In the genomic region with DNA sequence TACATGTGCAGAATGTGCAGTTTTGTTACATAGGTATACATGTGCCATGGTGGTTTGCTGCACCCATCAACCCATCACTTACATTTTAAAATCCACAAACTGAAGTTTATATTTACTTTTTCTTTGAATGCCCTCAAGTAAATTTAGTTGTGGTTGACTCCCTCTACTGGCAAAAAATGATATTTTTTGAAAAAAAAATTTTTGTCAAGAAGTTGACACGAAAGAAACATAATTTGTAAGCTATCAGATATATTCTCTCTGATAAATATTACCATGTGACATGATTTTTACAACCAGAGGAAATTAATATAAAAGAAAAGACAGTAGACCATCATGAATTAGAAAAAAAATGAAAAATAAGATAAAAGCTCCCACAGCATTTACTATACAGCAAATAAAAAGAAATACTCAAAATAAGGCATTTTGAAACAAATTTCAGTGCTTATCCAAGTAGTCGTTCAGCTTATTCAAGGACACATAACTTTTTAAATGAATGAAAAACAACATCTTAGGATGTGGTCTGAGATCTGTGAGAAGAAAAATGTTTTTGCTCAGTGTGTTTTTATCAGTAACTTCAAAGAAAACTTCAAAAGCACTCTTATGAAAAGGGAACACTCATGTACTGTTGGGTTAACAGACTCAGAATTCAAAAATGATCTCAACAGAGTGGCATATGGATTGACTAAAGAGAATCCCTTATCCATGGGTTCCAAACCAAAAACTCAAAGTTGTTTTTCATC, we compare ENCODE assay signal across 8 cellular contexts. TPM values are rescaled to one million over a fixed set of nuclear protein-coding genes. Genes with fewer than 3 reads are reported as not detected.
DNase-seq lines count a peak whose midpoint lies in the region; ATAC-seq and TF ChIP-seq lines count a peak whose summit lies in the region.

No MANE protein-coding gene starts in this region.

- H3K27ac ChIP-seq in upper lobe of left lung, result no peak overlapping the region

- no peak overlapping the region for H3K27ac Mint-ChIP-seq in natural killer cell
- no peak overlapping the region for H3K27ac Mint-ChIP-seq in natural killer cell treated with Interleukin-12 subunit alpha and Interleukin-12 subunit beta and Interleukin-15 and Interleukin-18, amount 100 ng/mL, for 72 hours

- no peaks in the 10 kb centered on the region for H3K36me3 ChIP-seq in upper lobe of left lung
- no peaks in the 10 kb centered on the region for H3K36me3 ChIP-seq in mucosa of descending colon (ENCODE audit: low read depth)

- intact Hi-C loops in natural killer cell (cut with micrococcal nuclease) (no loop called here), mucosa of descending colon (cut with DNase I, micrococcal nuclease) (no loop called here)

- H3K36me3 Mint-ChIP-seq in natural killer cell, result no peaks in the 10 kb centered on the region
- no peaks in the 10 kb centered on the region for H3K36me3 Mint-ChIP-seq in natural killer cell treated with Interleukin-12 subunit alpha and Interleukin-12 subunit beta and Interleukin-15 and Interleukin-18, amount 100 ng/mL, for 72 hours

- WGBS in upper lobe of left lung, 2 donors, result 13 to 18% methylated on average over 2 of the region's 2 CpGs

- H3K9me3 ChIP-seq in upper lobe of left lung (no peaks in the 10 kb centered on the region), mucosa of descending colon (no peaks in the 10 kb centered on the region)

- H3K9me3 Mint-ChIP-seq in natural killer cell, result no peaks in the 10 kb centered on the region
- no peaks in the 10 kb centered on the region for H3K9me3 Mint-ChIP-seq in natural killer cell treated with Interleukin-12 subunit alpha and Interleukin-12 subunit beta and Interleukin-15 and Interleukin-18, amount 100 ng/mL, for 72 hours

- in situ Hi-C loops in GM13976 (cut with MboI; ENCODE audit: low sequenced_read_pairs, unreplicated experiment), result no loop called here

- DNase-seq in natural killer cell, result no peak
- DNase-seq in natural killer cell treated with Interleukin-12 subunit alpha and Interleukin-12 subunit beta and Interleukin-15 and Interleukin-18, amount 100 ng/mL, for 72 hours (ENCODE audit: low spot score), result no peak
- peak; percentile 12 for DNase-seq in NCI-H460 (ENCODE audit: extremely low read depth, low read depth)
- DNase-seq in epithelial cell of esophagus (ENCODE audit: low read depth), result peak; percentile 10
- DNase-seq in upper lobe of left lung, result no peak
- no peak for DNase-seq in mucosa of descending colon
- no peak for DNase-seq in GM13976 (ENCODE audit: low spot score)
- no peak for DNase-seq in stimulated activated CD8-positive, alpha-beta memory T cell treated with anti-CD3 and anti-CD28 coated beads, Interleukin-4, amount 100 ng/mL, for 48 hours

- ATAC-seq in natural killer cell, result no peak
- ATAC-seq in natural killer cell treated with Interleukin-12 subunit alpha and Interleukin-12 subunit beta and Interleukin-15 and Interleukin-18, amount 100 ng/mL, for 72 hours, result no peak
- no peak for ATAC-seq in upper lobe of left lung (ENCODE audit: low FRiP score in 2 of 2)
- ATAC-seq in mucosa of descending colon, result no peak

- no peaks in the 10 kb centered on the region for H3K4me1 ChIP-seq in upper lobe of left lung
- H3K4me1 ChIP-seq in mucosa of descending colon (ENCODE audit: low read depth), result no peaks in the 10 kb centered on the region

- TF ChIP-seq CTCF in natural killer cell (IDR thresholded peaks at IDR 0.05) (peak; percentile 73), epithelial cell of esophagus (IDR thresholded peaks at IDR 0.05; ENCODE audit: insufficient read depth, low read depth, low read length, missing control alignments) (no peak), upper lobe of left lung (IDR thresholded peaks at IDR 0.05) (peak in 5 of 6 experiments; percentile 11 to 31 (median 18)), mucosa of descending colon (IDR thresholded peaks at IDR 0.05) (no peak), GM13976 (IDR thresholded peaks at IDR 0.05; ENCODE audit: borderline replicate concordance, control extremely low read depth, extremely low read depth, insufficient read depth, missing control alignments) (no peak)

- H3K4me1 Mint-ChIP-seq in natural killer cell, result peaks cover 13% of the 10 kb centered on the region in 2 donors
- H3K4me1 Mint-ChIP-seq in natural killer cell treated with Interleukin-12 subunit alpha and Interleukin-12 subunit beta and Interleukin-15 and Interleukin-18, amount 100 ng/mL, for 72 hours (ENCODE audit: low read depth in 2 of 2), result peaks cover 6 to 7% of the 10 kb centered on the region in 2 donors

- H3K27me3 ChIP-seq in upper lobe of left lung, result no peaks in the 10 kb centered on the region

- no peak for TF ChIP-seq POLR2A in upper lobe of left lung (IDR thresholded peaks at IDR 0.05)

- H3K4me3 ChIP-seq in epithelial cell of esophagus (ENCODE audit: low read length) (no peak overlapping the region), upper lobe of left lung (no peak overlapping the region), mucosa of descending colon (no peak overlapping the region)

- peaks cover 12 to 19% of the 10 kb centered on the region in 2 donors for H3K27me3 Mint-ChIP-seq in natural killer cell (ENCODE audit: low read depth in 2 of 2)
- H3K27me3 Mint-ChIP-seq in natural killer cell treated with Interleukin-12 subunit alpha and Interleukin-12 subunit beta and Interleukin-15 and Interleukin-18, amount 100 ng/mL, for 72 hours, result peaks cover 7 to 17% of the 10 kb centered on the region in 2 donors

- no peak overlapping the region for H3K4me3 Mint-ChIP-seq in natural killer cell
- no peak overlapping the region for H3K4me3 Mint-ChIP-seq in natural killer cell treated with Interleukin-12 subunit alpha and Interleukin-12 subunit beta and Interleukin-15 and Interleukin-18, amount 100 ng/mL, for 72 hours

- no peak for TF ChIP-seq EP300 in upper lobe of left lung (IDR thresholded peaks at IDR 0.05)

RNA-seq across cellular contexts. Expression of gene GRIP1, which starts 30.0 kb away (rescaled TPM):
- total RNA-seq in natural killer cell, result 1 to 10 TPM; 1.3 to 3.6 (median 1.7) TPM
- total RNA-seq in natural killer cell treated with Interleukin-12 subunit alpha and Interleukin-12 subunit beta and Interleukin-15 and Interleukin-18, amount 100 ng/mL, for 72 hours, result 1 to 10 TPM in 1 of 2 donors, not detected in 1; 3.2 TPM
- total RNA-seq in NCI-H460 (2014; rRNA removed; shearing (Covaris generic)), result 1.1 and 2.3 TPM in 2 replicates
- 1.1 and 2.0 TPM in 2 replicates for polyA plus RNA-seq in NCI-H460 (2014; cell fraction: nucleus; rRNA removed)
- total RNA-seq in upper lobe of left lung, result 1 to 10 TPM in 4 of 6 donors, under 1 TPM in 2; 0.33 to 5.2 (median 1.7) TPM
- 10 to 100 TPM in 2 of 3 donors, 1 to 10 TPM in 1; 6.6 to 22.8 (median 12.8) TPM for total RNA-seq in mucosa of descending colon

Comparison
In these comparisons a context has a peak if more than half of its experiments do, and no peak if none do; other contexts are left out.
1. DNase-seq: peak in NCI-H460 (single experiment) and epithelial cell of esophagus (single experiment); none in natural killer cell (single experiment), natural killer cell treated with Interleukin-12 subunit alpha and Interleukin-12 subunit beta and Interleukin-15 and Interleukin-18, amount 100 ng/mL, for 72 hours (single experiment), upper lobe of left lung (0 of 2), mucosa of descending colon (0 of 3), GM13976 (single experiment) and stimulated activated CD8-positive, alpha-beta memory T cell treated with anti-CD3 and anti-CD28 coated beads, Interleukin-4, amount 100 ng/mL, for 48 hours (single experiment).
2. CTCF ChIP-seq: peak in natural killer cell (single experiment) and upper lobe of left lung (5 of 6); none in epithelial cell of esophagus (single experiment), mucosa of descending colon (single experiment) and GM13976 (single experiment).